In the genomic region with DNA sequence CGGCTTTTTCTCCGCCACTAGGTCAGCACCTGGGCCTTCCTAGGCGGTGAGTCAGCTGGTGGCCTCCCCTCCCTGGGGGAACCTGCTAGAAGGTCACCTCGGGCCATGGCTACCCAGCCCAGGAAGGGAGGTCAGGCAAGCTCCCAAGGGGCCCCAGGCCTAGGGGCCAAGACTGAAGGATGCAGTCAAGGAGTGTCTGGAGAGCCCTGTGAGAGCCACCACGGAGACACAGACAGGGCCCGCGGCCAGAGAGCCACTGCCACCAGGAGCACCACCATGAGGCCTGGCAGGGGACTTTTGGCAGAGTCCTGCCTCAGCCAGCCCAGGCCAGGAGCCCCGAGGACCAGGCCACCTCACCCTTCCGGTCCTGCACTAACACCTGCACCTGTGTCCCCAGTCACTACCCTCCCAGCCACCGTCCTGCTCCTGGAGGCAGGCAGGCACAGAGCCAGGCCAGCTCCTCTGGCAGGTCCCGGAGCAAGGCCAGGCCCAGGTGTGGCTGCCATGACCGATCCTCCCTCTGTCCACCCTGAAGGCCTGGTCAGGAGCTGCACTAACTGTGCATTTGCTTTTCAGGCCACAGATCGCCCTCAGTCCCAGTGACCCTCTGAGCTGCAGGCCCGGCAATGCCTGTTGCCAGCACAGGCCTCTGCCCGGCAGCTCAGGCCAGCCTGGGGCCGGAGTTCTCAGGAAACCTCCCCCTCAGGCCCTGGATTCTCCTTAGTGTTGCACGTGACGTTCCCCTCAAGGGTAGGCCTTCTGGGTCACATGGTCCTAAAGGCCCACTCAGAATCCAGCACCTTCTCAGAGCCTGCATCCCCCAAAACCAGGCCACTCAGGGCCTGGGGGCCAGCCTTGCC, we compare ENCODE assay signal across 17 cellular contexts. TPM values are rescaled to one million over a fixed set of nuclear protein-coding genes. Genes with fewer than 3 reads are reported as not detected.
DNase-seq lines count a peak whose midpoint lies in the region; ATAC-seq and TF ChIP-seq lines count a peak whose summit lies in the region.
"Had no signal": no experiment of that assay in that cellular context is flagged by ENCODE, and none has a peak within 500 bp of the region (broad histone marks: within the 10 kb centered on the region; RNA-seq: fewer than 3 reads in every experiment).

No MANE protein-coding gene starts in this region.

- H3K27ac Mint-ChIP-seq in nephron, result peak overlapping the region; percentile 51 to 76 (median 60)
- peak overlapping the region; percentile 34 for H3K27ac Mint-ChIP-seq in type B pancreatic cell
- H3K27ac Mint-ChIP-seq: activated naive CD4-positive, alpha-beta T cell treated with anti-CD3 and anti-CD28 coated beads, Interleukin-2, amount 50 U/mL, for 24 hours; T-helper 17 cell had no signal

- H3K9me3 Mint-ChIP-seq in nephron (no peaks in the 10 kb centered on the region), type B pancreatic cell (no peaks in the 10 kb centered on the region)
- H3K9me3 Mint-ChIP-seq: activated naive CD4-positive, alpha-beta T cell treated with anti-CD3 and anti-CD28 coated beads, Interleukin-2, amount 50 U/mL, for 24 hours; central memory CD8-positive, alpha-beta T cell had no signal

- ATAC-seq in heart right ventricle, result peak; percentile 27 to 70 (median 48)
- ATAC-seq in HG02840 (IDR thresholded peaks at IDR 0.05; ENCODE audit: low FRiP score, unreplicated experiment), result no peak
- ATAC-seq: T-helper 17 cell had no signal

- H3K4me1 ChIP-seq in heart right ventricle, result peaks cover 8 to 55% (median 38%) of the 10 kb centered on the region in 9 donors
- H3K4me1 ChIP-seq in prostate gland (replicated peaks), result no peaks in the 10 kb centered on the region

- no peaks in the 10 kb centered on the region for H3K27me3 Mint-ChIP-seq in nephron (ENCODE audit: low read depth)
- no peaks in the 10 kb centered on the region for H3K27me3 Mint-ChIP-seq in type B pancreatic cell
- H3K27me3 Mint-ChIP-seq: activated naive CD4-positive, alpha-beta T cell treated with anti-CD3 and anti-CD28 coated beads, Interleukin-2, amount 50 U/mL, for 24 hours had no signal

- DNase-seq in RPMI8226 (peak; percentile 29), heart right ventricle (peak; percentile 45 to 46), type B pancreatic cell (ENCODE audit: extremely low spot score, unreplicated experiment) (no peak), SKM-1 (lab: John Stamatoyannopoulos, UW; ENCODE audit: unreplicated experiment) (no peak), prostate gland (ENCODE audit: low spot score) (no peak)
- DNase-seq: activated CD4-positive, CD25-positive, alpha-beta regulatory T cell treated with anti-CD3 and anti-CD28 coated beads, Interleukin-2, amount 50 U/mL, for 72 hours; activated CD8-positive, alpha-beta memory T cell treated with anti-CD3 and anti-CD28 coated beads, Interleukin-2, amount 50 U/mL, for 48 hours; DMS79; NCI-H2081 treated with DMSO at 0.1 percent for 48 hours; NCI-H526 treated with DMSO at 0.1 percent for 48 hours; stimulated activated CD4-positive, alpha-beta T cell treated with anti-CD3 and anti-CD28 coated beads, Interleukin-4, amount 100 ng/mL, for 1 hour; T-helper 17 cell had no signal

- intact Hi-C loops in heart right ventricle (cut with DNase I) (no loop called here), prostate gland (cut with DNase I) (no loop called here)

- TF ChIP-seq CTCF in heart right ventricle (IDR thresholded peaks at IDR 0.05) (no peak), nephron (IDR thresholded peaks at IDR 0.05; ENCODE audit: unreplicated experiment in 3 of 3) (no peak), type B pancreatic cell (conservative IDR thresholded peaks at IDR 0.05) (no peak), prostate gland (IDR thresholded peaks at IDR 0.05) (no peak)

- H3K36me3 ChIP-seq in heart right ventricle (peaks cover 0 to 43% (median 0%) of the 10 kb centered on the region in 9 donors), prostate gland (no peaks in the 10 kb centered on the region)

- no peak overlapping the region for H3K4me3 Mint-ChIP-seq in nephron
- H3K4me3 Mint-ChIP-seq in type B pancreatic cell, result no peak overlapping the region
- H3K4me3 Mint-ChIP-seq: activated naive CD4-positive, alpha-beta T cell treated with anti-CD3 and anti-CD28 coated beads, Interleukin-2, amount 50 U/mL, for 24 hours; central memory CD8-positive, alpha-beta T cell; T-helper 17 cell had no signal

- TF ChIP-seq POLR2A in prostate gland (IDR thresholded peaks at IDR 0.05), result no peak

- 21 to 37% methylated on average over 18 of the region's 18 CpGs for WGBS in heart right ventricle, 2 donors
- 79% methylated on average over 18 of the region's 18 CpGs for WGBS in prostate gland

- H3K9me3 ChIP-seq in heart right ventricle, result no peaks in the 10 kb centered on the region
- H3K9me3 ChIP-seq in prostate gland, result no peaks in the 10 kb centered on the region

- H3K27ac ChIP-seq in heart right ventricle (peak overlapping the region in 9 of 10 donors; percentile 40 to 82 (median 75)), prostate gland (no peak overlapping the region)
- H3K27ac ChIP-seq: C4-2B had no signal

- H3K4me3 ChIP-seq in heart right ventricle, result no peak overlapping the region
- no peak overlapping the region for H3K4me3 ChIP-seq in prostate gland

- H3K4me1 Mint-ChIP-seq in nephron (peaks cover 11% of the 10 kb centered on the region), type B pancreatic cell (ENCODE audit: unreplicated experiment) (peaks cover 25% of the 10 kb centered on the region)

- H3K27me3 ChIP-seq in heart right ventricle (no peaks in the 10 kb centered on the region), prostate gland (replicated peaks; ENCODE audit: insufficient read depth) (no peaks in the 10 kb centered on the region)

- H3K36me3 Mint-ChIP-seq in nephron (ENCODE audit: low read depth), result peaks cover 15% of the 10 kb centered on the region
- peaks cover 5% of the 10 kb centered on the region for H3K36me3 Mint-ChIP-seq in type B pancreatic cell
- H3K36me3 Mint-ChIP-seq: activated naive CD4-positive, alpha-beta T cell treated with anti-CD3 and anti-CD28 coated beads, Interleukin-2, amount 50 U/mL, for 24 hours had no signal

RNA-seq across cellular contexts. Expression of a gene that starts 6.9 kb away (rescaled TPM):
- total RNA-seq in heart right ventricle (10 to 100 TPM; 11.9 to 41.6 (median 18.6) TPM), type B pancreatic cell (ENCODE audit: low replicate concordance) (25.5 and 27.4 TPM in 2 replicates), prostate gland (10 to 100 TPM; 11.5 to 29.9 TPM)
- 10 to 100 TPM; 16.9 to 24.1 TPM for polyA plus RNA-seq in heart right ventricle

RNA-seq across cellular contexts. Expression of a gene that starts 43.8 kb away (rescaled TPM):
- total RNA-seq in heart right ventricle (10 to 100 TPM; 29.8 to 61.4 (median 39.0) TPM), type B pancreatic cell (ENCODE audit: low replicate concordance) (2.4 and 5.2 TPM in 2 replicates), prostate gland (10 to 100 TPM; 13.3 to 34.8 TPM)
- 10 to 100 TPM in 1 of 2 donors, 1 to 10 TPM in 1; 9.9 to 11.5 TPM for polyA plus RNA-seq in heart right ventricle

Comparison
In these comparisons a context has a peak if more than half of its experiments do, and no peak if none do; other contexts are left out.
1. DNase-seq: peak in RPMI8226 (single experiment) and heart right ventricle (2 of 2); none in type B pancreatic cell (single experiment), SKM-1 (single experiment) and prostate gland (single experiment).
2. H3K27ac ChIP-seq: peak in heart right ventricle (9 of 10); none in prostate gland (0 of 2).